ENCODE assay signal across 30 cellular contexts in genomic region chr14:58824106-58824505, GRCh38.
DNase-seq lines count a peak whose midpoint lies in the region; ATAC-seq and TF ChIP-seq lines count a peak whose summit lies in the region.
"Had no signal": no experiment of that assay in that cellular context is flagged by ENCODE, and none has a peak within 500 bp of the region (broad histone marks: within the 10 kb centered on the region; RNA-seq: fewer than 3 reads in every experiment).

No MANE protein-coding gene starts in this region.

- no peak overlapping the region for H3K9ac ChIP-seq in mesenchymal stem cell (ENCODE audit: low read length)

- no peak for ATAC-seq in HG02623 (IDR thresholded peaks at IDR 0.05; ENCODE audit: unreplicated experiment)
- ATAC-seq: activated naive CD8-positive, alpha-beta T cell treated with anti-CD3 and anti-CD28 coated beads, Interleukin-2, amount 50 U/mL, for 24 hours; lower lobe of right lung; mucosa of descending colon had no signal

- H3K36me3 ChIP-seq in mesenchymal stem cell (ENCODE audit: control insufficient read depth in 1 of 2, insufficient read depth in 2 of 2, low read depth in 1 of 2, low read length in 2 of 2): no peaks in the 10 kb centered on the region
- H3K36me3 ChIP-seq: lower lobe of right lung had no signal

- H3K4me1 Mint-ChIP-seq in activated CD4-positive, alpha-beta T cell treated with anti-CD3 and anti-CD28 coated beads, Interleukin-2, amount 10 ng/mL, durations not matched to agents 24 days and 14 days: no peaks in the 10 kb centered on the region
- H3K4me1 Mint-ChIP-seq: activated B cell treated with CpG ODN at 0.5 μM for 24 hours; activated naive CD8-positive, alpha-beta T cell treated with anti-CD3 and anti-CD28 coated beads, Interleukin-2, amount 50 U/mL, for 24 hours; IgD-negative memory B cell; natural killer cell had no signal

- H3K14ac ChIP-seq in mesenchymal stem cell (ENCODE audit: low read length in 2 of 2): no peak overlapping the region

- no peak overlapping the region for H3K23ac ChIP-seq in mesenchymal stem cell (ENCODE audit: low read length in 2 of 2)

- peaks cover 8% of the 10 kb centered on the region for H3K9me3 ChIP-seq in mesenchymal stem cell (ENCODE audit: control insufficient read depth, low read length)
- H3K9me3 ChIP-seq: mucosa of descending colon had no signal

- no peak overlapping the region for H3K4me2 ChIP-seq in mesenchymal stem cell (ENCODE audit: low read length, poor library complexity, severe bottlenecking)
- H3K4me2 ChIP-seq: hepatocyte had no signal

- no peak for TF ChIP-seq CTCF in epithelial cell of esophagus (IDR thresholded peaks at IDR 0.05; ENCODE audit: insufficient read depth, low read depth, low read length, missing control alignments)

- no peak overlapping the region for H3K4me3 ChIP-seq in epithelial cell of esophagus (ENCODE audit: low read length)
- H3K4me3 ChIP-seq in mesenchymal stem cell (ENCODE audit: insufficient read depth in 1 of 2, low read depth in 1 of 2, low read length in 2 of 2): no peak overlapping the region
- H3K4me3 ChIP-seq: hepatocyte, lower lobe of right lung, mucosa of descending colon, SK-N-MC had no signal

- peaks cover 0 to 5% of the 10 kb centered on the region in 2 experiments for H3K27me3 ChIP-seq in mesenchymal stem cell (ENCODE audit: control insufficient read depth in 1 of 2, insufficient read depth in 1 of 2, low read length in 2 of 2)
- H3K27me3 ChIP-seq: hepatocyte had no signal

- intact Hi-C loops in activated CD4-positive, alpha-beta T cell treated with anti-CD3 and anti-CD28 coated beads, Interleukin-2, amount 10 ng/mL, durations not matched to agents 24 days and 14 days (cut with micrococcal nuclease): loop anchor here (10.0 kb wide), 1 partner anchor 319 kb away; no protein-coding TSS in a partner anchor

- H2BK12ac ChIP-seq in mesenchymal stem cell (ENCODE audit: low read length in 2 of 2): no peak overlapping the region

- H2AK5ac ChIP-seq in mesenchymal stem cell (ENCODE audit: low read length, severe bottlenecking): no peak overlapping the region

- no peak overlapping the region for H3K4me3 Mint-ChIP-seq in activated CD4-positive, alpha-beta T cell treated with anti-CD3 and anti-CD28 coated beads, Interleukin-2, amount 10 ng/mL, durations not matched to agents 24 days and 14 days
- H3K4me3 Mint-ChIP-seq: activated B cell treated with CpG ODN at 0.5 μM for 24 hours; activated naive CD8-positive, alpha-beta T cell treated with anti-CD3 and anti-CD28 coated beads, Interleukin-2, amount 50 U/mL, for 24 hours; IgD-negative memory B cell; natural killer cell; type B pancreatic cell had no signal

- H4K91ac ChIP-seq in mesenchymal stem cell (ENCODE audit: low read length): no peak overlapping the region

- 91% methylated on average over 2 of the region's 2 CpGs for WGBS in mesenchymal stem cell

- no peak overlapping the region for H4K8ac ChIP-seq in mesenchymal stem cell (ENCODE audit: low read length)

- H3K36me3 Mint-ChIP-seq in activated CD4-positive, alpha-beta T cell treated with anti-CD3 and anti-CD28 coated beads, Interleukin-2, amount 10 ng/mL, durations not matched to agents 24 days and 14 days (ENCODE audit: low read depth): no peaks in the 10 kb centered on the region
- H3K36me3 Mint-ChIP-seq: IgD-negative memory B cell, natural killer cell, type B pancreatic cell had no signal

- H3K27ac ChIP-seq in mesenchymal stem cell (ENCODE audit: low read length, poor library complexity, severe bottlenecking): no peak overlapping the region
- H3K27ac ChIP-seq: hepatocyte, lower lobe of right lung, SK-N-MC had no signal

- H2BK5ac ChIP-seq in mesenchymal stem cell (ENCODE audit: low read depth, low read length, poor library complexity, severe bottlenecking): no peak overlapping the region

- no peaks in the 10 kb centered on the region for H3K79me1 ChIP-seq in mesenchymal stem cell (replicated peaks; ENCODE audit: low read length, poor library complexity, severe bottlenecking)

- no peak overlapping the region for H2BK15ac ChIP-seq in mesenchymal stem cell (ENCODE audit: low read depth, poor library complexity, severe bottlenecking)

- no peaks in the 10 kb centered on the region for H3K27me3 Mint-ChIP-seq in activated CD4-positive, alpha-beta T cell treated with anti-CD3 and anti-CD28 coated beads, Interleukin-2, amount 10 ng/mL, durations not matched to agents 24 days and 14 days
- H3K27me3 Mint-ChIP-seq: activated B cell treated with CpG ODN at 0.5 μM for 24 hours; activated naive CD8-positive, alpha-beta T cell treated with anti-CD3 and anti-CD28 coated beads, Interleukin-2, amount 50 U/mL, for 24 hours; IgD-negative memory B cell; type B pancreatic cell had no signal

- no peak overlapping the region for H3K4ac ChIP-seq in mesenchymal stem cell (ENCODE audit: low read depth in 1 of 2, low read length in 2 of 2)

- no peak overlapping the region for H2BK120ac ChIP-seq in mesenchymal stem cell (ENCODE audit: low read depth, low read length)

- H2AFZ ChIP-seq in mesenchymal stem cell (ENCODE audit: low read depth, low read length): no peak overlapping the region
- H2AFZ ChIP-seq: hepatocyte had no signal

- no peak overlapping the region for H3K27ac Mint-ChIP-seq in activated CD4-positive, alpha-beta T cell treated with anti-CD3 and anti-CD28 coated beads, Interleukin-2, amount 10 ng/mL, durations not matched to agents 24 days and 14 days
- H3K27ac Mint-ChIP-seq: activated B cell treated with CpG ODN at 0.5 μM for 24 hours; activated naive CD8-positive, alpha-beta T cell treated with anti-CD3 and anti-CD28 coated beads, Interleukin-2, amount 50 U/mL, for 24 hours; IgD-negative memory B cell; natural killer cell; type B pancreatic cell had no signal

- no peak overlapping the region for H3K18ac ChIP-seq in mesenchymal stem cell (ENCODE audit: low read depth in 1 of 2, low read length in 2 of 2)

- H3K4me1 ChIP-seq in mesenchymal stem cell (ENCODE audit: control insufficient read depth, insufficient read depth, low read depth, low read length): peaks cover 1% of the 10 kb centered on the region
- H3K4me1 ChIP-seq: lower lobe of right lung had no signal

- DNase-seq in COLO829 (ENCODE audit: low spot score): peak; percentile 40
- DNase-seq in NCI-H226: peak; percentile 44
- peak; percentile 43 for DNase-seq in epithelial cell of esophagus (ENCODE audit: low read depth)
- DNase-seq in mesenchymal stem cell: peak; percentile 61
- no peak for DNase-seq in activated CD4-positive, alpha-beta T cell treated with anti-CD3 and anti-CD28 coated beads, Interleukin-2, amount 50 U/mL, for 1 hour
- no peak for DNase-seq in HUDEP-2 (lab: John Stamatoyannopoulos, UW; ENCODE audit: unreplicated experiment in 76 of 76)
- DNase-seq in activated CD4-positive, alpha-beta T cell treated with anti-CD3 and anti-CD28 coated beads, Interleukin-2, amount 10 ng/mL, durations not matched to agents 24 days and 14 days: no peak
- DNase-seq: activated B cell treated with CpG ODN at 0.5 μM for 24 hours; activated CD4-positive, alpha-beta T cell treated with anti-CD3 and anti-CD28 coated beads, Interleukin-2, amount 50 U/mL, for 4 hours; activated gamma-delta T cell treated with Interleukin-2 at 50 U/mL for 16 hours; activated naive CD8-positive, alpha-beta T cell treated with anti-CD3 and anti-CD28 coated beads, Interleukin-2, amount 50 U/mL, for 24 hours; activated T-cell treated with anti-CD3 and anti-CD28 coated beads, Interleukin-2, amount 50 U/mL, for 48 hours; C1 segment of cervical spinal cord; central memory CD4-positive, alpha-beta T cell; COR-L47; DND-41; H7; lower lobe of right lung; mucosa of descending colon; natural killer cell; NCI-H1436 treated with DMSO at 0.1 percent for 48 hours; NCI-H2081 treated with DMSO at 0.1 percent for 48 hours; RPMI8226; stimulated activated CD4-positive, alpha-beta T cell treated with anti-CD3 and anti-CD28 coated beads, Interleukin-15, amount 100 ng/mL, for 24 hours; stimulated activated CD4-positive, alpha-beta T cell treated with anti-CD3 and anti-CD28 coated beads, Interleukin-4, amount 100 ng/mL, for 4 hours had no signal

- no peaks in the 10 kb centered on the region for H3K9me3 Mint-ChIP-seq in activated CD4-positive, alpha-beta T cell treated with anti-CD3 and anti-CD28 coated beads, Interleukin-2, amount 10 ng/mL, durations not matched to agents 24 days and 14 days
- H3K9me3 Mint-ChIP-seq: type B pancreatic cell had no signal

Comparison
In these comparisons a context has a peak if more than half of its experiments do, and no peak if none do; other contexts are left out.
1. DNase-seq: peak in COLO829 (single experiment), NCI-H226 (single experiment), epithelial cell of esophagus (single experiment) and mesenchymal stem cell (single experiment); none in activated CD4-positive, alpha-beta T cell treated with anti-CD3 and anti-CD28 coated beads, Interleukin-2, amount 50 U/mL, for 1 hour (single experiment), HUDEP-2 (0 of 76) and activated CD4-positive, alpha-beta T cell treated with anti-CD3 and anti-CD28 coated beads, Interleukin-2, amount 10 ng/mL, durations not matched to agents 24 days and 14 days (single experiment).